Comparison of ENCODE assay signal across 11 cellular contexts in genomic region chr11:6404341-6405038, GRCh38. TPM values are rescaled to one million over a fixed set of nuclear protein-coding genes. Genes with fewer than 3 reads are reported as not detected.
DNase-seq lines count a peak whose midpoint lies in the region; ATAC-seq and TF ChIP-seq lines count a peak whose summit lies in the region.
"Had no signal": no experiment of that assay in that cellular context is flagged by ENCODE, and none has a peak within 500 bp of the region (broad histone marks: within the 10 kb centered on the region; RNA-seq: fewer than 3 reads in every experiment).

No MANE protein-coding gene starts in this region.

- TF ChIP-seq CTCF in HFFc6 (IDR thresholded peaks at IDR 0.05) = no peak
- TF ChIP-seq CTCF in body of pancreas (IDR thresholded peaks at IDR 0.05) = no peak

- POLR2A ChIA-PET in CD4-positive, alpha-beta memory T cell (lab: Charles Lee; ENCODE audit: partially characterized antibody) = interaction anchor here (1.1 to 23.7 kb wide), 5 partner anchors 12 to 79 kb away, joined by 3 to 503 read pairs (median 30); partner anchors contain the start of genes APBB1, ARFIP2, SMPD1 and TIMM10B

- ATAC-seq in body of pancreas (peak; percentile 30), HG02623 (IDR thresholded peaks at IDR 0.05; ENCODE audit: unreplicated experiment) (no peak), HG02840 (IDR thresholded peaks at IDR 0.05; ENCODE audit: low FRiP score, unreplicated experiment) (no peak)
- ATAC-seq: HCT116, PC-3 had no signal

- peaks cover 0 to 1% (median 0%) of the 10 kb centered on the region in 8 donors for H3K9me3 Mint-ChIP-seq in CD4-positive, alpha-beta memory T cell
- no peaks in the 10 kb centered on the region for H3K9me3 Mint-ChIP-seq in HFFc6

- peak overlapping the region; percentile 80 to 99 (median 96) for H3K27ac Mint-ChIP-seq in CD4-positive, alpha-beta memory T cell
- no peak overlapping the region for H3K27ac Mint-ChIP-seq in HFFc6

- H3K4me3 Mint-ChIP-seq in CD4-positive, alpha-beta memory T cell = peak overlapping the region; percentile 5 to 78 (median 74)
- no peak overlapping the region for H3K4me3 Mint-ChIP-seq in HFFc6

- H3K9me3 ChIP-seq in CD4-positive, alpha-beta memory T cell (ENCODE audit: control insufficient read depth in 1 of 2, low read length in 2 of 2) = no peaks in the 10 kb centered on the region
- no peaks in the 10 kb centered on the region for H3K9me3 ChIP-seq in body of pancreas
- H3K9me3 ChIP-seq: gastroesophageal sphincter had no signal

- no peaks in the 10 kb centered on the region for H3K27me3 Mint-ChIP-seq in CD4-positive, alpha-beta memory T cell
- no peaks in the 10 kb centered on the region; the same call in 1 of the 2 replicates for H3K27me3 Mint-ChIP-seq in HFFc6 (ENCODE audit: insufficient read depth)

- CTCF ChIA-PET in CD4-positive, alpha-beta memory T cell (lab: Charles Lee; ENCODE audit: partially characterized antibody) = interaction anchor here (1.2 to 7.6 kb wide), 9 partner anchors 13 to 39 kb away, joined by 3 to 72 read pairs (median 25); partner anchors contain the start of genes APBB1, HPX and SMPD1

- 77 to 89% methylated on average over 13 to 16 of the region's 16 CpGs for WGBS in body of pancreas, 2 donors

- peak overlapping the region in 1 of 2 donors; percentile 53 for H3K4me3 ChIP-seq in CD4-positive, alpha-beta memory T cell (ENCODE audit: low read length in 2 of 2)
- H3K4me3 ChIP-seq in body of pancreas = no peak overlapping the region
- H3K4me3 ChIP-seq: gastroesophageal sphincter had no signal

- peaks cover 22 to 24% of the 10 kb centered on the region in 2 donors for H3K36me3 Mint-ChIP-seq in CD4-positive, alpha-beta memory T cell
- peaks cover 1% of the 10 kb centered on the region; the same call in 1 of the 2 replicates for H3K36me3 Mint-ChIP-seq in HFFc6 (ENCODE audit: low read depth)

- H3K27ac ChIP-seq in CD4-positive, alpha-beta memory T cell (ENCODE audit: low read depth, low read length) = peak overlapping the region; percentile 69
- peak overlapping the region in 1 of 4 donors; percentile 46 for H3K27ac ChIP-seq in body of pancreas

- H3K36me3 ChIP-seq in CD4-positive, alpha-beta memory T cell (ENCODE audit: insufficient read depth, low read length) = peaks cover 3% of the 10 kb centered on the region
- no peaks in the 10 kb centered on the region for H3K36me3 ChIP-seq in body of pancreas (replicated peaks in 1 of 2; ENCODE audit: insufficient read depth in 1 of 2, low read depth in 2 of 2)

- TF ChIP-seq POLR2A in body of pancreas (IDR thresholded peaks at IDR 0.05) = no peak

- intact Hi-C loops in CD4-positive, alpha-beta memory T cell (cut with micrococcal nuclease) = no loop called here
- intact Hi-C loops in body of pancreas (cut with DNase I) = no loop called here

- peak; percentile 21 to 65 (median 39) for DNase-seq in CD4-positive, alpha-beta memory T cell
- DNase-seq in HFFc6 (peak; percentile 23), body of pancreas (no peak), midbrain (lab: John Stamatoyannopoulos, UW) (peak; percentile 51), NCI-H146 treated with DMSO at 0.1 percent for 48 hours (lab: John Stamatoyannopoulos, UW; ENCODE audit: unreplicated experiment) (no peak)
- DNase-seq in stimulated activated CD4-positive, alpha-beta T cell treated with anti-CD3 and anti-CD28 coated beads, Interleukin-15, amount 100 ng/mL, for 24 hours = no peak
- DNase-seq: PC-3 had no signal

- H3K4me1 ChIP-seq in CD4-positive, alpha-beta memory T cell (ENCODE audit: insufficient read depth, low read length) = peaks cover 80% of the 10 kb centered on the region
- H3K4me1 ChIP-seq in body of pancreas = no peaks in the 10 kb centered on the region

- peaks cover 57 to 92% (median 78%) of the 10 kb centered on the region in 4 donors for H3K4me1 Mint-ChIP-seq in CD4-positive, alpha-beta memory T cell
- H3K4me1 Mint-ChIP-seq in HFFc6 (ENCODE audit: low read depth) = peaks cover 16% of the 10 kb centered on the region

- H3K27me3 ChIP-seq in CD4-positive, alpha-beta memory T cell (ENCODE audit: insufficient read depth, low read length) = no peaks in the 10 kb centered on the region
- no peaks in the 10 kb centered on the region for H3K27me3 ChIP-seq in body of pancreas
- H3K27me3 ChIP-seq: gastroesophageal sphincter had no signal

RNA-seq across cellular contexts. Expression of gene SMPD1, which starts 14.2 kb away (rescaled TPM):
- total RNA-seq in CD4-positive, alpha-beta memory T cell = 10 to 100 TPM; 39.3 to 43.6 TPM
- 10 to 100 TPM in 1 of 2 donors, 1 to 10 TPM in 1; 9.2 to 12.1 TPM for polyA plus RNA-seq in CD4-positive, alpha-beta memory T cell
- 100 to 1,000 TPM; 117 to 145 (median 123) TPM for total RNA-seq in HFFc6 (2021; fragmentation: NEBNext Ultra II Directional; extraction: Animal tissue kit (Norgen Biotek cat#: 25700))
- 10 to 100 TPM; 17.1 to 29.7 TPM for total RNA-seq in body of pancreas

RNA-seq across cellular contexts. Expression of gene APBB1, which starts 14.4 kb away (rescaled TPM):
- total RNA-seq in CD4-positive, alpha-beta memory T cell = 10 to 100 TPM; 93.2 to 93.5 TPM
- 100 to 1,000 TPM in 1 of 2 donors, 10 to 100 TPM in 1; 84.7 to 107 TPM for polyA plus RNA-seq in CD4-positive, alpha-beta memory T cell
- total RNA-seq in HFFc6 (2021; fragmentation: NEBNext Ultra II Directional; extraction: Animal tissue kit (Norgen Biotek cat#: 25700)) = 10 to 100 TPM; 32.3 to 38.7 (median 35.4) TPM
- total RNA-seq in body of pancreas = 10 to 100 TPM; 25.4 to 48.5 TPM

RNA-seq across cellular contexts. Expression of gene HPX, which starts 36.3 kb away (rescaled TPM):
- 1 to 10 TPM in 1 of 2 experiments, under 1 TPM in 1; 0.83 to 1.3 TPM for total RNA-seq in CD4-positive, alpha-beta memory T cell
- not detected for polyA plus RNA-seq in CD4-positive, alpha-beta memory T cell
- under 1 TPM; 0.29 to 0.76 (median 0.55) TPM for total RNA-seq in HFFc6 (2021; fragmentation: NEBNext Ultra II Directional; extraction: Animal tissue kit (Norgen Biotek cat#: 25700))
- 1 to 10 TPM in 1 of 2 donors, not detected in 1; 1.3 TPM for total RNA-seq in body of pancreas

Comparison
In these comparisons a context has a peak if more than half of its experiments do, and no peak if none do; other contexts are left out.
1. DNase-seq: peak in CD4-positive, alpha-beta memory T cell (5 of 5), HFFc6 (single experiment) and midbrain (single experiment); none in body of pancreas (0 of 4), NCI-H146 treated with DMSO at 0.1 percent for 48 hours (single experiment) and stimulated activated CD4-positive, alpha-beta T cell treated with anti-CD3 and anti-CD28 coated beads, Interleukin-15, amount 100 ng/mL, for 24 hours (single experiment).